9 cellular contexts compared by ENCODE assay signal in the genomic region with DNA sequence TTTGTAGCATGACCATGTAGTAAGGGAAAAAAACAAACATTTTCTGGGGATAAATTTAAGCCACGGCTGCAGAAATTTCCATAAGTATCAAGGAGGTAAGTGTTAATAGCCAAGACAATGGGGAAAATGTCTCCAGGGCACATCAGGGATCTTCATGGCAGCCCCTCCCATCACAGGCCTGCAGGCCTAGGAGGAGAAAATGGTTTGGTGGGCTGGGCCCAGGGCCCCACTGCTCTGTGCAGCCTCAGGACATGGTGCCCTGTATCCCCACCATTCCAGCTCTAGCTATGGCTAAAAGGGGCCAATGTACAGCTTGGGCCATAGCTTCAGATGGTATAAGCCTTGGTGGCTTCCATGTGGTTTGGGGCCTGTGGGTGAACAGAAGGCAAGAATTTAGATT.
"Had no signal": no experiment of that assay in that cellular context is flagged by ENCODE, and none has a peak within 500 bp of the region (broad histone marks: within the 10 kb centered on the region; RNA-seq: fewer than 3 reads in every experiment).

No MANE protein-coding gene starts in this region.

- H3K27ac ChIP-seq: HL-60, KMS-11 had no signal

- FAIRE-seq: HepG2, HTR-8/SVneo, K562 had no signal

- H3K36me3 Mint-ChIP-seq: IgD-negative memory B cell had no signal

- ATAC-seq: HepG2, K562 had no signal

- DNase-seq: IMR-90, KBM-7, KG1 had no signal

- H3K4me3 ChIP-seq: K562 had no signal

- H3K27me3 Mint-ChIP-seq: IgD-negative memory B cell had no signal

- H3K27ac Mint-ChIP-seq: IgD-negative memory B cell had no signal

- H3K4me2 ChIP-seq: KMS-11 had no signal

- H3K9ac ChIP-seq: KMS-11 had no signal

- H3K4me1 Mint-ChIP-seq: IgD-negative memory B cell had no signal

- H3K4me3 Mint-ChIP-seq: IgD-negative memory B cell had no signal
